9 cellular contexts compared by ENCODE assay signal in the genomic region with DNA sequence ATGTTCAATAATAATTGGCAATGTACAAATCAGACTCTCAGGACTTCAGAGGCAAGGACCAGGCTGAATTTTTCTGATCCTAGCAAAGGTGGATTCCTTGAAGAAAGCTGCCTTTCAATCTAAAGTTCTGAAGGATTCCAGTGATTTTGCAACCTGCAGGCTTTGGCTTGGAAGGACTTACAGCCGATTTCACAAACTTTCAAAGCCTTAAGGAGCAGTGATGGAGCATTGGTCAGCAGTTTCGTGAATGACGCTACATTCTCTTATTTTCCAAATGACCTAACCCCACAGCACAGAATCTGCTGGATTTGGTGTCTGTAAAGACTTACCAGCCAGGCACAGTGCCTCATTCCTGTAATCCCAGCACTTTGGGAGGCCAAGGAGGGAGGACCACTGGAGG.
DNase-seq lines count a peak whose midpoint lies in the region; ATAC-seq and TF ChIP-seq lines count a peak whose summit lies in the region.
"Had no signal": no experiment of that assay in that cellular context is flagged by ENCODE, and none has a peak within 500 bp of the region (broad histone marks: within the 10 kb centered on the region; RNA-seq: fewer than 3 reads in every experiment).

No MANE protein-coding gene starts in this region.

- peak overlapping the region; percentile 99 for H3K4me3 Mint-ChIP-seq in Caco-2 (ENCODE audit: unreplicated experiment)
- H3K4me3 Mint-ChIP-seq in T-helper 17 cell: peak overlapping the region; percentile 28

- no peaks in the 10 kb centered on the region for H3K27me3 ChIP-seq in Caco-2 (replicated peaks; ENCODE audit: control insufficient read depth, insufficient read depth, low read length)
- no peaks in the 10 kb centered on the region for H3K27me3 ChIP-seq in fibroblast of lung (ENCODE audit: control insufficient read depth, insufficient read depth, low read length)
- no peaks in the 10 kb centered on the region for H3K27me3 ChIP-seq in skeletal muscle satellite cell (ENCODE audit: control insufficient read depth, insufficient read depth, low read length)

- peak overlapping the region; percentile 73 for H3K27ac ChIP-seq in fibroblast of lung (ENCODE audit: insufficient read depth, low read length)

- H3K36me3 ChIP-seq in Caco-2 (ENCODE audit: control insufficient read depth, insufficient read depth, low read length) (no peaks in the 10 kb centered on the region), fibroblast of lung (ENCODE audit: control insufficient read depth, insufficient read depth, low read length) (no peaks in the 10 kb centered on the region), skeletal muscle satellite cell (ENCODE audit: insufficient read depth, low read length) (no peaks in the 10 kb centered on the region)

- ATAC-seq in T-helper 17 cell (no peak), left lobe of liver (no peak), GM19397 (IDR thresholded peaks at IDR 0.05; ENCODE audit: unreplicated experiment) (no peak)

- H3K27me3 Mint-ChIP-seq in Caco-2 (ENCODE audit: insufficient read depth, unreplicated experiment) (no peaks in the 10 kb centered on the region), T-helper 17 cell (peaks cover 4% of the 10 kb centered on the region)

- H3K4me1 Mint-ChIP-seq in Caco-2 (ENCODE audit: low read depth, unreplicated experiment): no peaks in the 10 kb centered on the region
- peaks cover 16% of the 10 kb centered on the region for H3K4me1 Mint-ChIP-seq in T-helper 17 cell

- CTCF ChIA-PET in Caco-2 (lab: Charles Lee): no interaction called here

- H2AFZ ChIP-seq in fibroblast of lung (ENCODE audit: low read length): no peak overlapping the region

- no TSS peak for BruUV-seq in Caco-2 (replicated peaks; lab: Mats Ljungman, UMichigan)

- no peaks in the 10 kb centered on the region for H4K20me1 ChIP-seq in fibroblast of lung (ENCODE audit: control insufficient read depth, extremely low read depth, insufficient read depth, low read length)

- 0 out of 2 replicates have a peak, but pooled peaks cover 3% of the 10 kb centered on the region for H3K4me1 ChIP-seq in Caco-2
- H3K4me1 ChIP-seq in fibroblast of lung (ENCODE audit: control insufficient read depth, extremely low read depth, insufficient read depth, low read length): peaks cover 12% of the 10 kb centered on the region
- H3K4me1 ChIP-seq in skeletal muscle satellite cell (ENCODE audit: control insufficient read depth, insufficient read depth, low read length): peaks cover 20% of the 10 kb centered on the region

- POLR2A ChIA-PET in Caco-2 (lab: Charles Lee): no interaction called here

- H3K9me3 Mint-ChIP-seq in Caco-2 (ENCODE audit: unreplicated experiment): no peaks in the 10 kb centered on the region

- intact Hi-C loops in Caco-2 (cut with micrococcal nuclease; ENCODE audit: unreplicated experiment): loop anchor here (5.0 to 10.0 kb wide), 4 partner anchors 46 to 729 kb away; a partner anchor contains a TSS

- TF ChIP-seq CTCF in Caco-2 (IDR thresholded peaks at IDR 0.05; ENCODE audit: insufficient read depth in 1 of 2, low read depth in 1 of 2, low read length in 1 of 2, severe bottlenecking in 1 of 2, unreplicated experiment in 1 of 2) (no peak), fibroblast of lung (conservative IDR thresholded peaks at IDR 0.05 in 1 of 2, IDR thresholded peaks at IDR 0.05 in 1 of 2; ENCODE audit: low read depth in 1 of 2, low read length in 2 of 2) (no peak)

- peaks cover 2% of the 10 kb centered on the region for H3K79me2 ChIP-seq in fibroblast of lung (ENCODE audit: control insufficient read depth, insufficient read depth, low read length)

- no peak for DNase-seq in Caco-2
- DNase-seq in T-helper 17 cell: no peak
- DNase-seq in fibroblast of lung (ENCODE audit: low read depth in 2 of 2): peak in 1 of 2 donors; percentile 52
- DNase-seq in left lobe of liver (ENCODE audit: low spot score): no peak
- DNase-seq in stimulated activated CD8-positive, alpha-beta memory T cell treated with anti-CD3 and anti-CD28 coated beads, Interleukin-4, amount 100 ng/mL, for 48 hours: no peak
- no peak for DNase-seq in NAMALWA (ENCODE audit: low spot score)
- DNase-seq: NCI-H510A treated with DMSO at 0.1 percent for 48 hours had no signal

- H3K9me3 ChIP-seq in Caco-2: no peaks in the 10 kb centered on the region; the same call in 1 of the 2 replicates
- no peaks in the 10 kb centered on the region for H3K9me3 ChIP-seq in T-helper 17 cell (ENCODE audit: control insufficient read depth, low read length, poor library complexity, severe bottlenecking)
- no peaks in the 10 kb centered on the region for H3K9me3 ChIP-seq in fibroblast of lung (ENCODE audit: control insufficient read depth, insufficient read depth, low read depth, low read length)
- H3K9me3 ChIP-seq in skeletal muscle satellite cell (replicated peaks; ENCODE audit: low read length): no peaks in the 10 kb centered on the region

- H3K4me2 ChIP-seq in fibroblast of lung (ENCODE audit: extremely low read depth, insufficient read depth, low read length): no peak overlapping the region
- peak overlapping the region; percentile 79 for H3K4me2 ChIP-seq in skeletal muscle satellite cell (ENCODE audit: low read length)

- H3K27ac Mint-ChIP-seq in Caco-2 (ENCODE audit: unreplicated experiment): no peak overlapping the region
- H3K27ac Mint-ChIP-seq in T-helper 17 cell: peak overlapping the region; percentile 94

- H3K4me3 ChIP-seq in Caco-2 (ENCODE audit: low read depth, low read length) (no peak overlapping the region), fibroblast of lung (replicated peaks in 1 of 4; ENCODE audit: control extremely low read depth in 1 of 4, insufficient read depth in 1 of 4, low read depth in 3 of 4, low read length in 4 of 4) (no peak overlapping the region), skeletal muscle satellite cell (ENCODE audit: low read length) (no peak overlapping the region)

- H3K36me3 Mint-ChIP-seq in Caco-2 (ENCODE audit: insufficient read depth, unreplicated experiment) (peaks cover 7% of the 10 kb centered on the region), T-helper 17 cell (ENCODE audit: low read depth) (no peaks in the 10 kb centered on the region)

- H3K9ac ChIP-seq in fibroblast of lung (ENCODE audit: insufficient read depth, low read length): no peak overlapping the region
- no peak overlapping the region for H3K9ac ChIP-seq in skeletal muscle satellite cell (ENCODE audit: low read depth, low read length)
